8 cellular contexts compared by ENCODE assay signal in genomic region chr16:70391881-70392481, GRCh38. TPM values are rescaled to one million over a fixed set of nuclear protein-coding genes. Genes with fewer than 3 reads are reported as not detected.
DNase-seq lines count a peak whose midpoint lies in the region; ATAC-seq and TF ChIP-seq lines count a peak whose summit lies in the region.

No MANE protein-coding gene starts in this region.

- H3K9me3 Mint-ChIP-seq in CD8-positive, alpha-beta memory T cell: no peaks in the 10 kb centered on the region

- TF ChIP-seq CTCF in choroid plexus epithelial cell (conservative IDR thresholded peaks at IDR 0.05; ENCODE audit: low read depth, low read length): no peak

- H3K4me2 ChIP-seq in BLaER1: peak overlapping the region; percentile 24

- no peak overlapping the region for H3K4me3 ChIP-seq in BLaER1
- no peak overlapping the region for H3K4me3 ChIP-seq in MG63
- H3K4me3 ChIP-seq in choroid plexus epithelial cell (ENCODE audit: low read depth, low read length): no peak overlapping the region
- H3K4me3 ChIP-seq in muscle layer of colon (ENCODE audit: low read depth in 1 of 2, low read length in 2 of 2): no peak overlapping the region
- no peak overlapping the region for H3K4me3 ChIP-seq in CD8-positive, alpha-beta memory T cell (ENCODE audit: low read length)

- no peaks in the 10 kb centered on the region for H3K9me3 ChIP-seq in BLaER1
- no peaks in the 10 kb centered on the region for H3K9me3 ChIP-seq in MG63
- H3K9me3 ChIP-seq in muscle layer of colon (ENCODE audit: low read length): no peaks in the 10 kb centered on the region
- H3K9me3 ChIP-seq in CD8-positive, alpha-beta memory T cell (ENCODE audit: low read length): no peaks in the 10 kb centered on the region

- POLR2A ChIA-PET in CD8-positive, alpha-beta memory T cell (lab: Charles Lee): no interaction called here

- no peaks in the 10 kb centered on the region for H3K27me3 Mint-ChIP-seq in CD8-positive, alpha-beta memory T cell

- no peak overlapping the region for H3K27ac ChIP-seq in BLaER1
- H3K27ac ChIP-seq in muscle layer of colon (ENCODE audit: low read depth, low read length): peak overlapping the region; percentile 2
- H3K27ac ChIP-seq in CD8-positive, alpha-beta memory T cell (ENCODE audit: low read depth, low read length): no peak overlapping the region

- CTCF ChIA-PET in CD8-positive, alpha-beta memory T cell (lab: Charles Lee): interaction anchor here (0.9 to 1.0 kb wide), 2 partner anchors 9 to 22 kb away, joined by 3 read pairs; no protein-coding TSS in a partner anchor

- H3K36me3 ChIP-seq in BLaER1 (peaks cover 93% of the 10 kb centered on the region), MG63 (no peaks in the 10 kb centered on the region), muscle layer of colon (ENCODE audit: insufficient read depth, low read length) (peaks cover 11% of the 10 kb centered on the region)
- no peaks in the 10 kb centered on the region for H3K36me3 ChIP-seq in CD8-positive, alpha-beta memory T cell (ENCODE audit: insufficient read depth, low read length)

- peaks cover 0 to 8% (median 4%) of the 10 kb centered on the region in 3 donors for H3K4me1 Mint-ChIP-seq in CD8-positive, alpha-beta memory T cell

- H3K27me3 ChIP-seq in BLaER1: no peaks in the 10 kb centered on the region
- H3K27me3 ChIP-seq in MG63: no peaks in the 10 kb centered on the region
- H3K27me3 ChIP-seq in muscle layer of colon (ENCODE audit: control insufficient read depth in 1 of 2, insufficient read depth in 2 of 2, low read length in 2 of 2): no peaks in the 10 kb centered on the region
- no peaks in the 10 kb centered on the region for H3K27me3 ChIP-seq in CD8-positive, alpha-beta memory T cell (ENCODE audit: insufficient read depth, low read length, poor library complexity, severe bottlenecking)

- H3K27ac Mint-ChIP-seq in CD8-positive, alpha-beta memory T cell: no peak overlapping the region

- H4K20me1 ChIP-seq in BLaER1: peaks cover 34% of the 10 kb centered on the region

- peak overlapping the region; percentile 45; the same call in 1 of the 2 replicates for H3K9ac ChIP-seq in BLaER1
- H3K9ac ChIP-seq in muscle layer of colon (ENCODE audit: low read length): no peak overlapping the region

- DNase-seq in MG63 (peak; percentile 72), choroid plexus epithelial cell (ENCODE audit: low read depth) (peak; percentile 47), globus pallidus (ENCODE audit: low spot score) (no peak), midbrain (lab: John Stamatoyannopoulos, UW) (no peak)
- DNase-seq in CD8-positive, alpha-beta memory T cell: no peak

- no peak for ATAC-seq in HG03354 (IDR thresholded peaks at IDR 0.05; ENCODE audit: poor library complexity, severe bottlenecking, unreplicated experiment)

- H3K36me3 Mint-ChIP-seq in CD8-positive, alpha-beta memory T cell: peaks cover 0 to 27% (median 4%) of the 10 kb centered on the region in 3 donors

- H3K4me3 Mint-ChIP-seq in CD8-positive, alpha-beta memory T cell: no peak overlapping the region

- H3K4me1 ChIP-seq in BLaER1 (peaks cover 17% of the 10 kb centered on the region), muscle layer of colon (ENCODE audit: insufficient read depth, low read length) (no peaks in the 10 kb centered on the region)
- H3K4me1 ChIP-seq in CD8-positive, alpha-beta memory T cell (ENCODE audit: insufficient read depth, low read length): no peaks in the 10 kb centered on the region

RNA-seq across cellular contexts. Expression of gene DDX19A, which starts 45.3 kb away (rescaled TPM):
- 31.1 and 62.2 TPM in 2 replicates for total RNA-seq in MG63 (2014; rRNA removed; shearing (Covaris generic); ENCODE audit: low replicate concordance)
- total RNA-seq in CD8-positive, alpha-beta memory T cell: 10 to 100 TPM; 73.6 to 76.1 TPM
- polyA plus RNA-seq in CD8-positive, alpha-beta memory T cell: 45.3 TPM

RNA-seq across cellular contexts. Expression of gene ST3GAL2, which starts 46.9 kb away (rescaled TPM):
- total RNA-seq in MG63 (2014; rRNA removed; shearing (Covaris generic); ENCODE audit: low replicate concordance): 8.9 and 9.2 TPM in 2 replicates
- 10 to 100 TPM; 24.2 to 24.8 TPM for total RNA-seq in CD8-positive, alpha-beta memory T cell
- polyA plus RNA-seq in CD8-positive, alpha-beta memory T cell: 20.1 TPM

Comparison
In these comparisons a context has a peak if more than half of its experiments do, and no peak if none do; other contexts are left out.
1. DNase-seq: peak in MG63 (single experiment) and choroid plexus epithelial cell (single experiment); none in globus pallidus (single experiment), CD8-positive, alpha-beta memory T cell (0 of 5) and midbrain (single experiment).